In the genomic region with DNA sequence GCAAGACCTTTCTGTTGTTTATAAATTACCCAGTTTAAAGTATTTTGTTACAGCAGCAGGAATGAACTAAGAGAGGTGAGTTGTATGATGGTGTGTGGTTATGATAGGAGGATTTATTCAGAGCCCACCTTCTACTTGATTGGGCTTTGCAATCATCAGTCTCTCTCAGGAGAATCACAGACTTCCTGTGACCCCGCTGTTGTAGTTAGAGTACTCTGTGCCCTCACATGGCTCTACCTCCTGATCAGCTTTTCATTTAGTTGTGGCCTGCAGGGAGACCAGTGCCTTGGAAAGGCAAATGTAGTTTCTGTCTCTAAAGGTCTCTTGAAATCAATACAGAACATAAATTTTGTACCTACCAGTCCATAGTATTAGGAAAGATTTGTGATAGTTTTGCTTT, we compare ENCODE assay signal across 30 cellular contexts. TPM values are rescaled to one million over a fixed set of nuclear protein-coding genes. Genes with fewer than 3 reads are reported as not detected.
DNase-seq lines count a peak whose midpoint lies in the region; ATAC-seq, FAIRE-seq and TF ChIP-seq lines count a peak whose summit lies in the region.
"Had no signal": no experiment of that assay in that cellular context is flagged by ENCODE, and none has a peak within 500 bp of the region (broad histone marks: within the 10 kb centered on the region; RNA-seq: fewer than 3 reads in every experiment).

No MANE protein-coding gene starts in this region.

- H2BK20ac ChIP-seq in IMR-90 (ENCODE audit: low read depth, low read length): peak overlapping the region; percentile 62
- H2BK20ac ChIP-seq in H1 (ENCODE audit: low read length): no peak overlapping the region

- TF ChIP-seq RAD21 in IMR-90 (IDR thresholded peaks at IDR 0.05; ENCODE audit: low read length): no peak
- TF ChIP-seq RAD21 in H1 (IDR thresholded peaks at IDR 0.05 in 1 of 2, conservative IDR thresholded peaks at IDR 0.05 in 1 of 2; ENCODE audit: low read depth in 2 of 2, low read length in 2 of 2): no peak

- no peaks in the 10 kb centered on the region for H3K27me3 ChIP-seq in IMR-90 (ENCODE audit: control insufficient read depth, insufficient read depth, low read length)
- no peaks in the 10 kb centered on the region for H3K27me3 ChIP-seq in H1 (replicated peaks in 1 of 4; ENCODE audit: control insufficient read depth in 3 of 4, extremely low read depth in 1 of 4, insufficient read depth in 3 of 4, low read length in 3 of 4)
- no peaks in the 10 kb centered on the region for H3K27me3 ChIP-seq in A673 (replicated peaks; ENCODE audit: insufficient read depth, low read depth, low read length, poor library complexity)
- H3K27me3 ChIP-seq: BE2C, BLaER1 had no signal

- POLR2A ChIA-PET in IMR-90 (lab: Charles Lee; ENCODE audit: unreplicated experiment): no interaction called here
- POLR2A ChIA-PET in H1 (lab: Charles Lee; ENCODE audit: partially characterized antibody): no interaction called here
- POLR2A ChIA-PET in A673 (lab: Charles Lee; ENCODE audit: low non-redundant PET): interaction anchor here (0.6 kb wide), 1 partner anchor 9 kb away, joined by 3 read pairs; no protein-coding TSS in a partner anchor

- H3K9ac ChIP-seq in IMR-90 (ENCODE audit: low read depth, low read length) (no peak overlapping the region), H1 (replicated peaks in 1 of 4; ENCODE audit: extremely low read depth in 1 of 4, low read depth in 3 of 4, low read length in 3 of 4) (no peak overlapping the region)
- H3K9ac ChIP-seq: BLaER1 had no signal

- no peak for TF ChIP-seq POLR2A in IMR-90 (IDR thresholded peaks at IDR 0.05; ENCODE audit: low read depth, low read length)
- TF ChIP-seq POLR2A in H1 (IDR thresholded peaks at IDR 0.05; ENCODE audit: control extremely low read depth in 1 of 2, low read depth in 2 of 2, low read length in 2 of 2): no peak

- no peak overlapping the region; the same call in 1 of the 2 replicates for H3K14ac ChIP-seq in IMR-90 (replicated peaks; ENCODE audit: low read depth, low read length)
- no peak overlapping the region for H3K14ac ChIP-seq in H1 (ENCODE audit: insufficient read length)

- H2BK5ac ChIP-seq in IMR-90 (ENCODE audit: low read depth, low read length, poor library complexity, severe bottlenecking): no peak overlapping the region
- H2BK5ac ChIP-seq in H1 (ENCODE audit: low read depth, low read length): no peak overlapping the region

- DNase-seq in activated CD4-positive, alpha-beta T cell treated with anti-CD3 and anti-CD28 coated beads, Interleukin-2, amount 10 ng/mL, durations not matched to agents 24 days and 14 days: peak; percentile 53
- DNase-seq in activated CD4-positive, alpha-beta T cell treated with anti-CD3 and anti-CD28 coated beads for 48 hours: no peak
- DNase-seq in IMR-90: no peak
- DNase-seq in H1 (ENCODE audit: low read depth in 1 of 2, low spot score in 2 of 2): no peak
- no peak for DNase-seq in mesothelial cell of epicardium (ENCODE audit: low spot score in 2 of 2, unreplicated experiment in 2 of 2)
- DNase-seq in AG08396 (ENCODE audit: low spot score): no peak
- no peak for DNase-seq in GM03348 (ENCODE audit: low spot score)
- DNase-seq in A673 (ENCODE audit: low spot score): no peak
- DNase-seq: BE2C; C1 segment of cervical spinal cord; CD4-positive, alpha-beta memory T cell; CD4-positive, CD25-positive, alpha-beta regulatory T cell; CD8-positive, alpha-beta memory T cell; COR-L47; DMS 273 treated with DMSO at 0.1 percent for 48 hours; DMS153; DMS53; DMS79; DND-41; EL; GDM1 had no signal

- H3K23ac ChIP-seq in IMR-90 (ENCODE audit: low read depth, low read length) (no peak overlapping the region), H1 (ENCODE audit: insufficient read length) (no peak overlapping the region)

- BruUV-seq in IMR-90 (replicated peaks; lab: Mats Ljungman, UMichigan) (no TSS peak), A673 (replicated peaks; lab: Mats Ljungman, UMichigan) (no TSS peak)

- H3K27me3 Mint-ChIP-seq in activated CD4-positive, alpha-beta T cell treated with anti-CD3 and anti-CD28 coated beads, Interleukin-2, amount 10 ng/mL, durations not matched to agents 24 days and 14 days: no peaks in the 10 kb centered on the region
- no peaks in the 10 kb centered on the region for H3K27me3 Mint-ChIP-seq in mesothelial cell of epicardium (ENCODE audit: low read depth)
- H3K27me3 Mint-ChIP-seq: CD4-positive, alpha-beta memory T cell; CD8-positive, alpha-beta memory T cell had no signal

- H2AK9ac ChIP-seq in IMR-90 (replicated peaks; ENCODE audit: low read depth, low read length, poor library complexity): no peak overlapping the region

- H4K91ac ChIP-seq in IMR-90 (ENCODE audit: insufficient read depth, low read depth, low read length) (0 out of 2 replicates have a peak overlapping the region, but pooled peaks have one; percentile 25), H1 (replicated peaks; ENCODE audit: insufficient read length, low read length) (no peak overlapping the region)

- no peak for ATAC-seq in IMR-90 (ENCODE audit: low read depth)
- ATAC-seq: A549 had no signal

- H2BK120ac ChIP-seq in IMR-90 (ENCODE audit: low read depth, low read length) (peak overlapping the region; percentile 5), H1 (replicated peaks; ENCODE audit: low read depth, low read length) (no peak overlapping the region)

- H3K79me1 ChIP-seq in IMR-90 (ENCODE audit: low read depth in 1 of 2, low read length in 2 of 2): no peaks in the 10 kb centered on the region
- no peaks in the 10 kb centered on the region for H3K79me1 ChIP-seq in H1 (ENCODE audit: low read depth, low read length)

- peak overlapping the region; percentile 37 for H2AFZ ChIP-seq in IMR-90 (replicated peaks; ENCODE audit: low read length, poor library complexity)
- H2AFZ ChIP-seq in H1 (ENCODE audit: low read length): no peak overlapping the region

- TF ChIP-seq EP300 in H1 (IDR thresholded peaks at IDR 0.05; ENCODE audit: borderline replicate concordance in 1 of 2, low read depth in 2 of 2, low read length in 2 of 2): no peak

- WGBS in IMR-90 (ENCODE audit: extremely low coverage in 2 of 2, insufficient read length in 1 of 2), 2 experiments: no CpG with 5 or more reads among the region's 1 CpG
- 50% methylated on average over 1 of the region's 1 CpG; no CpG with 5 or more reads in 1 of the 2 experiments for WGBS in H1 (ENCODE audit: extremely low coverage in 1 of 2, insufficient coverage in 1 of 2, insufficient read length in 1 of 2, insufficient replicate concordance in 2 of 2, low coverage in 1 of 2, low lambda C conversion rate in 2 of 2, missing lambda C conversion rate in 1 of 2), 2 experiments

- peak overlapping the region; percentile 39; the same call in 1 of the 2 replicates for H3K18ac ChIP-seq in IMR-90 (ENCODE audit: low read depth, low read length)
- H3K18ac ChIP-seq in H1 (ENCODE audit: extremely low read depth, low read length): no peak overlapping the region

- no peak for TF ChIP-seq CTCF in IMR-90 (conservative IDR thresholded peaks at IDR 0.05; ENCODE audit: low read depth, low read length)
- no peak for TF ChIP-seq CTCF in H1 (IDR thresholded peaks at IDR 0.05; ENCODE audit: control extremely low read depth in 1 of 3, insufficient read depth in 1 of 3, low read depth in 1 of 3, low read length in 3 of 3)
- no peak for TF ChIP-seq CTCF in mesothelial cell of epicardium (IDR thresholded peaks at IDR 0.05; ENCODE audit: unreplicated experiment)
- TF ChIP-seq CTCF in A673 (conservative IDR thresholded peaks at IDR 0.05; ENCODE audit: low read depth, low read length): no peak

- no peaks in the 10 kb centered on the region for H3K36me3 Mint-ChIP-seq in activated CD4-positive, alpha-beta T cell treated with anti-CD3 and anti-CD28 coated beads, Interleukin-2, amount 10 ng/mL, durations not matched to agents 24 days and 14 days (ENCODE audit: low read depth)
- no peaks in the 10 kb centered on the region for H3K36me3 Mint-ChIP-seq in mesothelial cell of epicardium
- H3K36me3 Mint-ChIP-seq: CD14-positive monocyte; CD4-positive, alpha-beta memory T cell; CD4-positive, CD25-positive, alpha-beta regulatory T cell; CD8-positive, alpha-beta memory T cell had no signal

- no peak overlapping the region for H3K4me3 ChIP-seq in IMR-90 (ENCODE audit: insufficient read depth, low read depth, low read length)
- no peak overlapping the region for H3K4me3 ChIP-seq in H1 (ENCODE audit: extremely low read depth in 1 of 4, insufficient read depth in 2 of 4, low read depth in 3 of 4, low read length in 4 of 4)
- H3K4me3 ChIP-seq in A673 (ENCODE audit: low read depth, low read length, poor library complexity, severe bottlenecking): no peak overlapping the region
- H3K4me3 ChIP-seq: A549, BLaER1 had no signal

- H3K9me3 ChIP-seq in IMR-90 (ENCODE audit: control insufficient read depth, insufficient read depth, low read length) (no peaks in the 10 kb centered on the region), H1 (ENCODE audit: insufficient read depth in 2 of 2, low read depth in 1 of 2, low read length in 1 of 2) (no peaks in the 10 kb centered on the region), A673 (ENCODE audit: low read depth, low read length, poor library complexity, severe bottlenecking) (no peaks in the 10 kb centered on the region)
- H3K9me3 ChIP-seq: A549, BE2C, BLaER1 had no signal

- no peaks in the 10 kb centered on the region for H3K9me1 ChIP-seq in IMR-90 (ENCODE audit: insufficient read depth, low read length)

- CTCF ChIA-PET in IMR-90 (lab: Yijun Ruan, JAX): no interaction called here
- CTCF ChIA-PET in H1 (lab: Charles Lee; ENCODE audit: partially characterized antibody): interaction anchor here (0.8 to 6.5 kb wide), 9 partner anchors 8 to 118 kb away, joined by 3 to 60 read pairs (median 5); partner anchors contain the start of genes GPR87 and P2RY14
- CTCF ChIA-PET in A673 (lab: Charles Lee): no interaction called here

- no peaks in the 10 kb centered on the region for H3K36me3 ChIP-seq in IMR-90 (ENCODE audit: control insufficient read depth, insufficient read depth, low read length)
- no peaks in the 10 kb centered on the region for H3K36me3 ChIP-seq in H1 (ENCODE audit: control insufficient read depth in 2 of 4, insufficient read depth in 4 of 4, low read length in 3 of 4)
- H3K36me3 ChIP-seq in A673 (ENCODE audit: insufficient read depth, low read length, poor library complexity, severe bottlenecking): no peaks in the 10 kb centered on the region
- H3K36me3 ChIP-seq: BE2C, BLaER1 had no signal

- peaks cover 30% of the 10 kb centered on the region for H3K4me1 Mint-ChIP-seq in activated CD4-positive, alpha-beta T cell treated with anti-CD3 and anti-CD28 coated beads, Interleukin-2, amount 10 ng/mL, durations not matched to agents 24 days and 14 days
- H3K4me1 Mint-ChIP-seq in mesothelial cell of epicardium: peaks cover 48% of the 10 kb centered on the region
- H3K4me1 Mint-ChIP-seq: CD14-positive monocyte; CD4-positive, CD25-positive, alpha-beta regulatory T cell had no signal

- H2BK12ac ChIP-seq in H1 (ENCODE audit: low read depth, low read length): no peak overlapping the region

- FAIRE-seq in H1 (lab: Jason Lieb, UNC): no peak
- FAIRE-seq: A549, GM12891, GM19239 had no signal

- no peak overlapping the region for H3K56ac ChIP-seq in IMR-90 (ENCODE audit: extremely low read depth, insufficient read depth, low read length)
- H3K56ac ChIP-seq in H1 (replicated peaks; ENCODE audit: insufficient read length, low read depth, low read length): no peak overlapping the region

- in situ Hi-C loops in IMR-90 (cut with MboI; ENCODE audit: low sequenced_read_pairs): no loop called here

- no peaks in the 10 kb centered on the region for H3K9me3 Mint-ChIP-seq in activated CD4-positive, alpha-beta T cell treated with anti-CD3 and anti-CD28 coated beads, Interleukin-2, amount 10 ng/mL, durations not matched to agents 24 days and 14 days
- H3K9me3 Mint-ChIP-seq in mesothelial cell of epicardium: no peaks in the 10 kb centered on the region
- H3K9me3 Mint-ChIP-seq: CD4-positive, CD25-positive, alpha-beta regulatory T cell; CD8-positive, alpha-beta memory T cell had no signal

- H3K23me2 ChIP-seq in H1 (ENCODE audit: low read depth, low read length): no peaks in the 10 kb centered on the region

- H4K20me1 ChIP-seq in IMR-90 (ENCODE audit: insufficient read depth, low read length) (no peaks in the 10 kb centered on the region), H1 (replicated peaks in 1 of 2; ENCODE audit: control insufficient read depth in 1 of 2, insufficient read depth in 2 of 2, low read length in 2 of 2) (no peaks in the 10 kb centered on the region)
- H4K20me1 ChIP-seq: BLaER1 had no signal

- H3K4me1 ChIP-seq in IMR-90 (ENCODE audit: control insufficient read depth, insufficient read depth, low read length) (peaks cover 3% of the 10 kb centered on the region; the same call in 1 of the 2 replicates), H1 (replicated peaks in 1 of 4; ENCODE audit: control insufficient read depth in 3 of 4, insufficient read depth in 4 of 4, low read length in 3 of 4) (no peaks in the 10 kb centered on the region; a peak in 1 of 7 replicates), A673 (ENCODE audit: insufficient read depth, low read length, poor library complexity, severe bottlenecking) (no peaks in the 10 kb centered on the region)

- H3K27ac ChIP-seq in IMR-90 (ENCODE audit: insufficient read depth, low read length) (no peak overlapping the region), H1 (ENCODE audit: low read depth, low read length) (no peak overlapping the region), A673 (ENCODE audit: low read depth, low read length, poor library complexity, severe bottlenecking) (no peak overlapping the region)
- H3K27ac ChIP-seq: 22Rv1, A549, BLaER1 had no signal

- intact Hi-C loops in activated CD4-positive, alpha-beta T cell treated with anti-CD3 and anti-CD28 coated beads, Interleukin-2, amount 10 ng/mL, durations not matched to agents 24 days and 14 days (cut with micrococcal nuclease): loop anchor here (10.0 kb wide), 1 partner anchor 201 kb away; the partner anchor contains the start of gene MED12L
- intact Hi-C loops in IMR-90 (cut with micrococcal nuclease) (loop anchor here (10.0 kb wide), 1 partner anchor 521 kb away; the partner anchor contains the start of gene SIAH2), A673 (cut with micrococcal nuclease; ENCODE audit: unreplicated experiment) (loop anchor here (10.0 kb wide), 1 partner anchor 379 kb away; no protein-coding TSS in a partner anchor)

- no peak overlapping the region for H3K27ac Mint-ChIP-seq in activated CD4-positive, alpha-beta T cell treated with anti-CD3 and anti-CD28 coated beads, Interleukin-2, amount 10 ng/mL, durations not matched to agents 24 days and 14 days
- H3K27ac Mint-ChIP-seq in mesothelial cell of epicardium: peak overlapping the region; percentile 12
- H3K27ac Mint-ChIP-seq: CD4-positive, CD25-positive, alpha-beta regulatory T cell had no signal

- H2AK5ac ChIP-seq in IMR-90 (ENCODE audit: low read depth, low read length) (0 out of 2 replicates have a peak overlapping the region, but pooled peaks have one; percentile 67), H1 (ENCODE audit: low read depth, low read length) (no peak overlapping the region)

- H4K8ac ChIP-seq in IMR-90 (ENCODE audit: low read depth in 2 of 2, low read length in 2 of 2): no peak overlapping the region
- no peak overlapping the region for H4K8ac ChIP-seq in H1 (ENCODE audit: extremely low read depth, insufficient read depth, low read length)

- H3K4me3 Mint-ChIP-seq in activated CD4-positive, alpha-beta T cell treated with anti-CD3 and anti-CD28 coated beads, Interleukin-2, amount 10 ng/mL, durations not matched to agents 24 days and 14 days: no peak overlapping the region
- no peak overlapping the region for H3K4me3 Mint-ChIP-seq in mesothelial cell of epicardium
- H3K4me3 Mint-ChIP-seq: CD14-positive monocyte; CD4-positive, alpha-beta memory T cell; CD4-positive, CD25-positive, alpha-beta regulatory T cell; CD8-positive, alpha-beta memory T cell had no signal

- no peak overlapping the region; the same call in 1 of the 2 replicates for H4K5ac ChIP-seq in IMR-90 (ENCODE audit: low read depth, low read length)
- no peak overlapping the region for H4K5ac ChIP-seq in H1 (ENCODE audit: insufficient read length, low read depth, low read length)

- H2BK15ac ChIP-seq in IMR-90 (ENCODE audit: low read depth, low read length): no peak overlapping the region
- no peak overlapping the region for H2BK15ac ChIP-seq in H1 (ENCODE audit: low read length)

- H3K79me2 ChIP-seq in H1 (ENCODE audit: control insufficient read depth in 1 of 2, insufficient read depth in 2 of 2, low read length in 2 of 2): no peaks in the 10 kb centered on the region

- H3K4me2 ChIP-seq in IMR-90 (ENCODE audit: low read depth, low read length): no peak overlapping the region
- no peak overlapping the region for H3K4me2 ChIP-seq in H1 (ENCODE audit: insufficient read depth in 1 of 2, low read depth in 2 of 2, low read length in 2 of 2)
- H3K4me2 ChIP-seq: A549, BLaER1 had no signal

- H3K4ac ChIP-seq in IMR-90 (ENCODE audit: low read depth, low read length) (no peak overlapping the region), H1 (replicated peaks; ENCODE audit: insufficient read length, low read depth, low read length) (no peak overlapping the region)

- dilution Hi-C loops in IMR-90 (cut with HindIII; ENCODE audit: low sequenced_read_pairs, unreplicated experiment): no loop called here

RNA-seq across cellular contexts. Expression of gene P2RY14, which starts 7.6 kb away (rescaled TPM):
- 2.5 and 3.0 TPM in 2 replicates for total RNA-seq in activated CD4-positive, alpha-beta T cell treated with anti-CD3 and anti-CD28 coated beads, Interleukin-2, amount 10 ng/mL, durations not matched to agents 24 days and 14 days
- not detected in 2 replicates for total RNA-seq in IMR-90 (2012; rRNA removed)
- not detected in 2 replicates for polyA plus RNA-seq in IMR-90 (2012; rRNA removed)
- not detected in 2 replicates for polyA plus RNA-seq in IMR-90 (2012; cell fraction: cytosol; rRNA removed)
- not detected in 2 replicates for polyA plus RNA-seq in IMR-90 (2012; cell fraction: nucleus; rRNA removed; ENCODE audit: low replicate concordance)
- not detected in 2 replicates for total RNA-seq in H1 (2021; fragmentation: NEBNext Ultra II Directional; extraction: Animal tissue kit (Norgen Biotek cat#: 25700))
- polyA plus RNA-seq in H1 (2011; rRNA removed): not detected in 2 replicates
- not detected for polyA plus RNA-seq in H1 (2011; cell fraction: cytosol; rRNA removed)
- polyA plus RNA-seq in H1 (2011; cell fraction: nucleus; rRNA removed): not detected
- polyA plus RNA-seq in H1 (2012, experiment 1 of 2): 0.07 to 0.09 TPM in 2 of 4 replicates, not detected in the others
- not detected for polyA plus RNA-seq in H1 (2012, experiment 2 of 2)
- not detected for polyA plus RNA-seq in H1 (2013, experiment 1 of 2)
- polyA plus RNA-seq in H1 (2013, experiment 2 of 2): not detected
- polyA minus RNA-seq in H1 (2011; rRNA and poly(A)+ RNA removed): not detected in 2 replicates
- not detected for polyA minus RNA-seq in H1 (2011; cell fraction: cytosol; rRNA and poly(A)+ RNA removed)
- not detected for polyA minus RNA-seq in H1 (2011; cell fraction: nucleus; rRNA and poly(A)+ RNA removed)
- 0.11 TPM in 1 of 3 replicates, not detected in the others for total RNA-seq in mesothelial cell of epicardium
- total RNA-seq in A673 (2021): not detected in 2 replicates
- total RNA-seq: Daoy, G401 had no signal
- polyA plus RNA-seq: A549 had no signal

RNA-seq across cellular contexts. Expression of gene GPR87, which starts 30.7 kb away (rescaled TPM):
- total RNA-seq in activated CD4-positive, alpha-beta T cell treated with anti-CD3 and anti-CD28 coated beads, Interleukin-2, amount 10 ng/mL, durations not matched to agents 24 days and 14 days: 1.0 and 1.4 TPM in 2 replicates
- total RNA-seq in IMR-90 (2012; rRNA removed) (0.28 and 0.36 TPM in 2 replicates), mesothelial cell of epicardium (2.9 to 3.3 TPM (median 3.2 TPM) in 3 replicates), A673 (2021) (not detected in 2 replicates)
- polyA plus RNA-seq in IMR-90 (2012; rRNA removed) (0.26 TPM in 2 replicates), H1 (2011; rRNA removed) (0.05 and 0.06 TPM in 2 replicates)
- polyA plus RNA-seq in IMR-90 (2012; cell fraction: cytosol; rRNA removed): 0.05 and 0.06 TPM in 2 replicates
- 0.05 and 0.21 TPM in 2 replicates for polyA plus RNA-seq in IMR-90 (2012; cell fraction: nucleus; rRNA removed; ENCODE audit: low replicate concordance)
- total RNA-seq in H1 (2021; fragmentation: NEBNext Ultra II Directional; extraction: Animal tissue kit (Norgen Biotek cat#: 25700)): not detected in 2 replicates
- not detected for polyA plus RNA-seq in H1 (2011; cell fraction: cytosol; rRNA removed)
- not detected for polyA plus RNA-seq in H1 (2011; cell fraction: nucleus; rRNA removed)
- 0.11 to 0.31 TPM (median 0.27 TPM) in 3 of 4 replicates, not detected in the other for polyA plus RNA-seq in H1 (2012, experiment 1 of 2)
- not detected for polyA plus RNA-seq in H1 (2012, experiment 2 of 2)
- 0.12 TPM for polyA plus RNA-seq in H1 (2013, experiment 1 of 2)
- 0.22 TPM for polyA plus RNA-seq in H1 (2013, experiment 2 of 2)
- polyA minus RNA-seq in H1 (2011; rRNA and poly(A)+ RNA removed): not detected in 2 replicates
- polyA minus RNA-seq in H1 (2011; cell fraction: cytosol; rRNA and poly(A)+ RNA removed): not detected
- 0.60 TPM for polyA minus RNA-seq in H1 (2011; cell fraction: nucleus; rRNA and poly(A)+ RNA removed)
- total RNA-seq: A172; CD4-positive, alpha-beta memory T cell; CD4-positive, CD25-positive, alpha-beta regulatory T cell had no signal
- polyA plus RNA-seq: CD4-positive, alpha-beta memory T cell; CD4-positive, CD25-positive, alpha-beta regulatory T cell; CD8-positive, alpha-beta memory T cell had no signal

RNA-seq across cellular contexts. Expression of gene P2RY13, which starts 43.4 kb away (rescaled TPM):
- not detected in 2 replicates for total RNA-seq in activated CD4-positive, alpha-beta T cell treated with anti-CD3 and anti-CD28 coated beads, Interleukin-2, amount 10 ng/mL, durations not matched to agents 24 days and 14 days
- total RNA-seq in IMR-90 (2012; rRNA removed): not detected in 2 replicates
- not detected in 2 replicates for polyA plus RNA-seq in IMR-90 (2012; rRNA removed)
- polyA plus RNA-seq in IMR-90 (2012; cell fraction: cytosol; rRNA removed): not detected in 2 replicates
- polyA plus RNA-seq in IMR-90 (2012; cell fraction: nucleus; rRNA removed; ENCODE audit: low replicate concordance): not detected in 2 replicates
- total RNA-seq in H1 (2021; fragmentation: NEBNext Ultra II Directional; extraction: Animal tissue kit (Norgen Biotek cat#: 25700)): not detected in 2 replicates
- polyA plus RNA-seq in H1 (2011; rRNA removed): not detected in 2 replicates
- polyA plus RNA-seq in H1 (2011; cell fraction: cytosol; rRNA removed): not detected
- polyA plus RNA-seq in H1 (2011; cell fraction: nucleus; rRNA removed): not detected
- polyA plus RNA-seq in H1 (2012, experiment 1 of 2): not detected in 4 replicates
- not detected for polyA plus RNA-seq in H1 (2012, experiment 2 of 2)
- not detected for polyA plus RNA-seq in H1 (2013, experiment 1 of 2)
- polyA plus RNA-seq in H1 (2013, experiment 2 of 2): not detected
- polyA minus RNA-seq in H1 (2011; rRNA and poly(A)+ RNA removed): not detected in 2 replicates
- polyA minus RNA-seq in H1 (2011; cell fraction: cytosol; rRNA and poly(A)+ RNA removed): not detected
- polyA minus RNA-seq in H1 (2011; cell fraction: nucleus; rRNA and poly(A)+ RNA removed): not detected
- not detected in 3 replicates for total RNA-seq in mesothelial cell of epicardium
- total RNA-seq in A673 (2021): not detected in 2 replicates
- total RNA-seq: A172; CD4-positive, alpha-beta memory T cell; CD4-positive, CD25-positive, alpha-beta regulatory T cell; CD8-positive, alpha-beta memory T cell; Daoy; G401 had no signal
- polyA plus RNA-seq: A549; CD4-positive, alpha-beta memory T cell; CD8-positive, alpha-beta memory T cell had no signal
